1 cellular context compared by ENCODE assay signal in genomic region chr4:60847614-60848013, GRCh38.
TF ChIP-seq lines count a peak whose summit lies in the region.

No MANE protein-coding gene starts in this region.

TF ChIP-seq in GM23338, 12 proteins besides CTCF, POLR2A, EP300 and RAD21 (continued from another document):
- no peak for TF ChIP-seq REST (IDR thresholded peaks at IDR 0.05; ENCODE audit: unreplicated experiment)
- TF ChIP-seq NANOG (IDR thresholded peaks at IDR 0.05; ENCODE audit: borderline replicate concordance): no peak
- TF ChIP-seq POLR2AphosphoS5 (IDR thresholded peaks at IDR 0.05; ENCODE audit: low read depth): no peak
- no peak for TF ChIP-seq ZNF462 (CRISPR knock-in tag; IDR thresholded peaks at IDR 0.05)
- TF ChIP-seq CREB1 (CRISPR knock-in tag; IDR thresholded peaks at IDR 0.05; ENCODE audit: low read depth): no peak
